In genomic region chr12:112159146-112159541, GRCh38 we compare ENCODE assay signal across 1 cellular context.
TF ChIP-seq lines count a peak whose summit lies in the region.

No MANE protein-coding gene starts in this region.

TF ChIP-seq in K562, 482 proteins besides CTCF, POLR2A, EP300 and RAD21:
- TF ChIP-seq CCNT2 (IDR thresholded peaks at IDR 0.05; ENCODE audit: borderline replicate concordance, extremely low read depth, insufficient read length, low read depth, low read length) = no peak
- TF ChIP-seq ZNF75A (CRISPR knock-in tag; IDR thresholded peaks at IDR 0.05) = peak; percentile 86
- no peak for TF ChIP-seq ZHX1 (conservative IDR thresholded peaks at IDR 0.05; ENCODE audit: low read length)
